1 cellular context compared by ENCODE assay signal in genomic region chr15:41115652-41116115, GRCh38.
A peak's percentile ranks its signal among the peaks of the same experiment; 100 is the strongest.
TF ChIP-seq lines count a peak whose summit lies in the region.

No MANE protein-coding gene starts in this region.

TF ChIP-seq in K562, 482 proteins besides CTCF, POLR2A, EP300 and RAD21 (continued from another document and continues in another):
- TF ChIP-seq ATF6 (CRISPR knock-in tag; IDR thresholded peaks at IDR 0.05) (no peak), KAT7 (CRISPR knock-in tag; IDR thresholded peaks at IDR 0.05; ENCODE audit: borderline replicate concordance) (no peak), CBX3 (IDR thresholded peaks at IDR 0.05; ENCODE audit: borderline replicate concordance in 1 of 2, low read length in 2 of 2) (no peak), ZNF277 (CRISPR knock-in tag; IDR thresholded peaks at IDR 0.05; ENCODE audit: borderline replicate concordance) (no peak), IRF2 (CRISPR knock-in tag; IDR thresholded peaks at IDR 0.05) (no peak), ZNF146 (CRISPR knock-in tag; IDR thresholded peaks at IDR 0.05; ENCODE audit: unreplicated experiment) (no peak), ZSCAN32 (CRISPR knock-in tag; IDR thresholded peaks at IDR 0.05) (no peak), CHD4 (IDR thresholded peaks at IDR 0.05; ENCODE audit: insufficient read depth, insufficient replicate concordance, low read depth, low read length, poor library complexity, severe bottlenecking) (no peak), NFRKB (IDR thresholded peaks at IDR 0.05; ENCODE audit: low read depth) (no peak; the same call in 1 of the 2 replicates), ARHGAP35 (IDR thresholded peaks at IDR 0.05; ENCODE audit: partially characterized antibody) (no peak), TBL1XR1 (IDR thresholded peaks at IDR 0.05; ENCODE audit: low read length in 2 of 2) (no peak), SIN3A (IDR thresholded peaks at IDR 0.05; ENCODE audit: borderline replicate concordance in 2 of 2, control insufficient read depth in 1 of 2, low read depth in 2 of 2, low read length in 2 of 2) (peak; percentile 95 to 96), VEZF1 (CRISPR knock-in tag; IDR thresholded peaks at IDR 0.05) (peak; percentile 99), EWSR1 (IDR thresholded peaks at IDR 0.05; ENCODE audit: borderline replicate concordance, low read depth, partially characterized antibody) (no peak), NR4A1 (CRISPR knock-in tag; IDR thresholded peaks at IDR 0.05) (no peak), NR4A1 (tag; IDR thresholded peaks at IDR 0.05) (no peak), EZH2 (IDR thresholded peaks at IDR 0.05; ENCODE audit: borderline replicate concordance, low read depth, low read length) (no peak), ATF3 (IDR thresholded peaks at IDR 0.05) (peak; percentile 45; the same call in 1 of the 2 replicates), ATF3 (CRISPR knock-in tag; conservative IDR thresholded peaks at IDR 0.05) (no peak; the same call in 1 of the 2 replicates), BCLAF1 (IDR thresholded peaks at IDR 0.05; ENCODE audit: borderline replicate concordance in 1 of 2, control insufficient read depth in 1 of 2, low read depth in 2 of 2, low read length in 1 of 2) (no peak), MTA1 (IDR thresholded peaks at IDR 0.05; ENCODE audit: borderline replicate concordance) (no peak), KDM4B (IDR thresholded peaks at IDR 0.05; ENCODE audit: borderline replicate concordance in 2 of 2, low read depth in 1 of 2) (peak in 1 of 2 experiments; percentile 78; a peak in 1 of 4 replicates), ATF1 (CRISPR knock-in tag; IDR thresholded peaks at IDR 0.05) (no peak), ATF1 (tag; IDR thresholded peaks at IDR 0.05) (no peak), CBX5 (IDR thresholded peaks at IDR 0.05; ENCODE audit: borderline replicate concordance, low read depth) (no peak), SETDB1 (IDR thresholded peaks at IDR 0.05; ENCODE audit: low read length) (no peak), PHTF2 (CRISPR knock-in tag; IDR thresholded peaks at IDR 0.05) (no peak), RBM39 (optimal IDR thresholded peaks at IDR 0.05; ENCODE audit: low read depth, low read length) (no peak), PTBP1 (IDR thresholded peaks at IDR 0.05; ENCODE audit: low read depth, low read length) (no peak), SUPT5H (IDR thresholded peaks at IDR 0.05) (no peak), SIX5 (IDR thresholded peaks at IDR 0.05; ENCODE audit: borderline replicate concordance in 1 of 2, insufficient read depth in 1 of 2, low read depth in 1 of 2, low read length in 2 of 2) (no peak), RREB1 (CRISPR knock-in tag; IDR thresholded peaks at IDR 0.05) (no peak)
- TF ChIP-seq, protein P1, sequence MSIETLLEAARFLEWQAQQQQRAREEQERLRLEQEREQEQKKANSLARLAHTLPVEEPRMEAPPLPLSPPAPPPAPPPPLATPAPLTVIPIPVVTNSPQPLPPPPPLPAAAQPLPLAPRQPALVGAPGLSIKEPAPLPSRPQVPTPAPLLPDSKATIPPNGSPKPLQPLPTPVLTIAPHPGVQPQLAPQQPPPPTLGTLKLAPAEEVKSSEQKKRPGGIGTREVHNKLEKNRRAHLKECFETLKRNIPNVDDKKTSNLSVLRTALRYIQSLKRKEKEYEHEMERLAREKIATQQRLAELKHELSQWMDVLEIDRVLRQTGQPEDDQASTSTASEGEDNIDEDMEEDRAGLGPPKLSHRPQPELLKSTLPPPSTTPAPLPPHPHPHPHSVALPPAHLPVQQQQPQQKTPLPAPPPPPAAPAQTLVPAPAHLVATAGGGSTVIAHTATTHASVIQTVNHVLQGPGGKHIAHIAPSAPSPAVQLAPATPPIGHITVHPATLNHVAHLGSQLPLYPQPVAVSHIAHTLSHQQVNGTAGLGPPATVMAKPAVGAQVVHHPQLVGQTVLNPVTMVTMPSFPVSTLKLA (conservative IDR thresholded peaks at IDR 0.05): peak; percentile 100
- TF ChIP-seq, protein P2, sequence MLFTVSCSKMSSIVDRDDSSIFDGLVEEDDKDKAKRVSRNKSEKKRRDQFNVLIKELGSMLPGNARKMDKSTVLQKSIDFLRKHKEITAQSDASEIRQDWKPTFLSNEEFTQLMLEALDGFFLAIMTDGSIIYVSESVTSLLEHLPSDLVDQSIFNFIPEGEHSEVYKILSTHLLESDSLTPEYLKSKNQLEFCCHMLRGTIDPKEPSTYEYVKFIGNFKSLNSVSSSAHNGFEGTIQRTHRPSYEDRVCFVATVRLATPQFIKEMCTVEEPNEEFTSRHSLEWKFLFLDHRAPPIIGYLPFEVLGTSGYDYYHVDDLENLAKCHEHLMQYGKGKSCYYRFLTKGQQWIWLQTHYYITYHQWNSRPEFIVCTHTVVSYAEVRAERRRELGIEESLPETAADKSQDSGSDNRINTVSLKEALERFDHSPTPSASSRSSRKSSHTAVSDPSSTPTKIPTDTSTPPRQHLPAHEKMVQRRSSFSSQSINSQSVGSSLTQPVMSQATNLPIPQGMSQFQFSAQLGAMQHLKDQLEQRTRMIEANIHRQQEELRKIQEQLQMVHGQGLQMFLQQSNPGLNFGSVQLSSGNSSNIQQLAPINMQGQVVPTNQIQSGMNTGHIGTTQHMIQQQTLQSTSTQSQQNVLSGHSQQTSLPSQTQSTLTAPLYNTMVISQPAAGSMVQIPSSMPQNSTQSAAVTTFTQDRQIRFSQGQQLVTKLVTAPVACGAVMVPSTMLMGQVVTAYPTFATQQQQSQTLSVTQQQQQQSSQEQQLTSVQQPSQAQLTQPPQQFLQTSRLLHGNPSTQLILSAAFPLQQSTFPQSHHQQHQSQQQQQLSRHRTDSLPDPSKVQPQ (CRISPR knock-in tag; IDR thresholded peaks at IDR 0.05; ENCODE audit: borderline replicate concordance): peak; percentile 9; the same call in 1 of the 2 replicates
